1 cellular context compared by ENCODE assay signal in the genomic region with DNA sequence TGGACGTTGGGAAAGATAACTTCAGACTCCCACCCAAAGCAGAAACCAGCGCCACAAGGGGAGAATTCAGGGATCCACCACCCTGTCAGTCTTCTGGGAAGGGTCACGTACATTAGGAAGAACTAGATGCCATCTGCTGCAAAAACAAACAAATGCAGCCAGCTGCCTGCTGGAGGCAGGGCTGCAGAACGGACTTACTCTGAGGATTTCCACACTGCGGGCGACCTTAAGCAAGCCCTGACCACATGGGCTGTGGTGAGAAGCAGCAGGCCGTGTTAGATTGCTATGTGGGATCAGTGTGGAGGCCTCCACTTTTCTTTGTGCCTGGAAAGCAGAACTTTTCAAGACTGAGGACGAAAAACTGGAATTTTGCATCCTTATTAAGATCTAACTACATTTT.
TF ChIP-seq lines count a peak whose summit lies in the region.

No MANE protein-coding gene starts in this region.

TF ChIP-seq in HepG2, 621 proteins besides CTCF, POLR2A, EP300 and RAD21:
- peak; percentile 89 for TF ChIP-seq ZNF12 (CRISPR knock-in tag; IDR thresholded peaks at IDR 0.05)
- TF ChIP-seq ZNF263 (CRISPR knock-in tag; IDR thresholded peaks at IDR 0.05), result no peak
